9 cellular contexts compared by ENCODE assay signal in genomic region chr1:165114022-165114888, GRCh38.
DNase-seq lines count a peak whose midpoint lies in the region; ATAC-seq and TF ChIP-seq lines count a peak whose summit lies in the region.
"Had no signal": no experiment of that assay in that cellular context is flagged by ENCODE, and none has a peak within 500 bp of the region (broad histone marks: within the 10 kb centered on the region; RNA-seq: fewer than 3 reads in every experiment).

No MANE protein-coding gene starts in this region.

- peaks cover 17 to 41% (median 33%) of the 10 kb centered on the region in 5 donors for H3K27me3 Mint-ChIP-seq in naive thymus-derived CD8-positive, alpha-beta T cell

- H3K27ac ChIP-seq in 22Rv1: no peak overlapping the region
- H3K27ac ChIP-seq: epithelial cell of prostate had no signal

- no peak for ATAC-seq in naive thymus-derived CD8-positive, alpha-beta T cell
- ATAC-seq in GM19467 (IDR thresholded peaks at IDR 0.05; ENCODE audit: unreplicated experiment): no peak

- no peaks in the 10 kb centered on the region for H3K4me1 Mint-ChIP-seq in naive thymus-derived CD8-positive, alpha-beta T cell

- H3K4me3 Mint-ChIP-seq in naive thymus-derived CD8-positive, alpha-beta T cell: no peak overlapping the region

- DNase-seq in EH (ENCODE audit: low read depth) (peak; percentile 50), NCI-H1417 (lab: John Stamatoyannopoulos, UW) (peak; percentile 53 to 93 (median 86)), SKM-1 treated with dmso at 0.1 percent for 144 hours (lab: John Stamatoyannopoulos, UW; ENCODE audit: unreplicated experiment) (peak; percentile 23), fibroblast of villous mesenchyme (ENCODE audit: low read depth) (peak; percentile 44), renal cortical epithelial cell (ENCODE audit: low read depth) (peak; percentile 33)
- no peak for DNase-seq in naive thymus-derived CD8-positive, alpha-beta T cell

- H3K27ac Mint-ChIP-seq in naive thymus-derived CD8-positive, alpha-beta T cell: no peak overlapping the region

- H3K4me3 ChIP-seq in fibroblast of villous mesenchyme (ENCODE audit: low read depth, low read length): no peak overlapping the region

- TF ChIP-seq CTCF in 22Rv1 (IDR thresholded peaks at IDR 0.05) (peak; percentile 95), fibroblast of villous mesenchyme (IDR thresholded peaks at IDR 0.05; ENCODE audit: insufficient read depth, low read depth, low read length) (peak; percentile 79)

- H3K9me3 Mint-ChIP-seq in naive thymus-derived CD8-positive, alpha-beta T cell: no peaks in the 10 kb centered on the region

- no peaks in the 10 kb centered on the region for H3K36me3 Mint-ChIP-seq in naive thymus-derived CD8-positive, alpha-beta T cell

- POLR2A ChIA-PET in naive thymus-derived CD8-positive, alpha-beta T cell (lab: Charles Lee): no interaction called here

Comparison
In these comparisons a context has a peak if more than half of its experiments do, and no peak if none do; other contexts are left out.
1. DNase-seq: peak in EH (single experiment), NCI-H1417 (3 of 3), SKM-1 treated with dmso at 0.1 percent for 144 hours (single experiment), fibroblast of villous mesenchyme (single experiment) and renal cortical epithelial cell (single experiment); none in naive thymus-derived CD8-positive, alpha-beta T cell (0 of 10).